In the genomic region with DNA sequence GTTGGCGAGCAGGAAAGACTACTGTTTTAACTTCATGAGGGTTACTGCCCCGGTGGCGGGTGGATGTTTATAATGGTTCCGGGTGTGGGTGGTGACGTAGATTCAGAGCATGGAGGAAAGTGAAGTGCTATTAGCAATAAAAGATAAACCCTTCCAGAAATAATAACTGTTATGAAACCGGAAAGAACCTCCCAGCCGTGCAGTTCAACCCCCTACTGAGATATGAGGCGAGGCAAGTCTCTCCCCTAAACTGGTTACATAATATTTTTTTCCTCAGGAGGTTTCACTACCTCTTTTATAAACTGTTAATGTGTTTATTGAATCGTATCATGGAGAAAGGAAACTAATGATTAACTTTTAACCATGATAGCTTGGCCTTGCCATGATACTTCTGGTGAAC, we compare ENCODE assay signal across 8 cellular contexts. TPM values are rescaled to one million over a fixed set of nuclear protein-coding genes. Genes with fewer than 3 reads are reported as not detected.
DNase-seq lines count a peak whose midpoint lies in the region; ATAC-seq and TF ChIP-seq lines count a peak whose summit lies in the region.

No MANE protein-coding gene starts in this region.

- no TSS peak for BruUV-seq in PC-3 (replicated peaks; lab: Mats Ljungman, UMichigan)

- peak overlapping the region; percentile 9 for H3K27ac ChIP-seq in lower lobe of right lung
- no peak overlapping the region for H3K27ac ChIP-seq in PC-3 (ENCODE audit: low read length)

- H3F3A ChIP-seq in PC-3 (ENCODE audit: low read length, unreplicated experiment) = no peaks in the 10 kb centered on the region

- intact Hi-C loops in lower lobe of right lung (cut with DNase I) = no loop called here
- intact Hi-C loops in PC-3 (cut with micrococcal nuclease) = no loop called here

- H3K79me2 ChIP-seq in PC-3 (ENCODE audit: low read length) = no peaks in the 10 kb centered on the region

- no peak overlapping the region for H3K4me2 ChIP-seq in PC-3 (ENCODE audit: low read length)

- no peak for TF ChIP-seq POLR2A in NB4 (IDR thresholded peaks at IDR 0.05; ENCODE audit: extremely low read depth, insufficient read length)

- H3K4me1 ChIP-seq in lower lobe of right lung (peaks cover 13% of the 10 kb centered on the region), PC-3 (ENCODE audit: insufficient read depth, low read length) (no peaks in the 10 kb centered on the region)

- POLR2A ChIA-PET in PC-3 (lab: Charles Lee; ENCODE audit: unreplicated experiment) = no interaction called here

- ATAC-seq in GM18499 (IDR thresholded peaks at IDR 0.05; ENCODE audit: insufficient read depth, unreplicated experiment) (peak; percentile 87), HG02588 (IDR thresholded peaks at IDR 0.05; ENCODE audit: unreplicated experiment) (peak; percentile 75), lower lobe of right lung (peak; percentile 88 to 91), PC-3 (no peak)

- H3K9me3 ChIP-seq in lower lobe of right lung (no peaks in the 10 kb centered on the region), PC-3 (ENCODE audit: low read length) (no peaks in the 10 kb centered on the region)

- H2AFZ ChIP-seq in PC-3 (ENCODE audit: low read length) = no peak overlapping the region

- H3K36me3 ChIP-seq in lower lobe of right lung (no peaks in the 10 kb centered on the region), PC-3 (ENCODE audit: low read depth, low read length) (no peaks in the 10 kb centered on the region)

- no peaks in the 10 kb centered on the region for H3K9me2 ChIP-seq in PC-3 (replicated peaks; ENCODE audit: low read length)

- no peaks in the 10 kb centered on the region for H4K20me1 ChIP-seq in PC-3 (ENCODE audit: low read length)

- H3K4me3 ChIP-seq in NB4 (ENCODE audit: low read depth, low read length) = peak overlapping the region; percentile 33
- H3K4me3 ChIP-seq in lower lobe of right lung = no peak overlapping the region
- no peak overlapping the region for H3K4me3 ChIP-seq in PC-3 (ENCODE audit: low read length)

- H3K27me3 ChIP-seq in lower lobe of right lung (ENCODE audit: low read depth) (no peaks in the 10 kb centered on the region), PC-3 (ENCODE audit: low read length) (no peaks in the 10 kb centered on the region)

- DNase-seq in NB4 (ENCODE audit: low read depth) = peak; percentile 99
- no peak for DNase-seq in lower lobe of right lung
- DNase-seq in dedifferentiated amniotic fluid mesenchymal stem cell (ENCODE audit: extremely low spot score) = no peak
- no peak for DNase-seq in PC-3
- DNase-seq in NCI-H345 treated with DMSO at 0.1 percent for 48 hours (lab: John Stamatoyannopoulos, UW; ENCODE audit: unreplicated experiment) = no peak
- DNase-seq in HK-2 (ENCODE audit: unreplicated experiment) = no peak

- no peak for TF ChIP-seq CTCF in NB4 (IDR thresholded peaks at IDR 0.05; ENCODE audit: low read depth, low read length)
- TF ChIP-seq CTCF in lower lobe of right lung (IDR thresholded peaks at IDR 0.05) = no peak
- TF ChIP-seq CTCF in PC-3 (conservative IDR thresholded peaks at IDR 0.05; ENCODE audit: low read depth, low read length) = no peak

- CTCF ChIA-PET in PC-3 (lab: Charles Lee) = no interaction called here

- no peak overlapping the region for H3K9ac ChIP-seq in PC-3 (ENCODE audit: low read length)

RNA-seq across cellular contexts. Expression of a gene that starts 33.9 kb away (rescaled TPM):
- total RNA-seq in lower lobe of right lung = 43.9 TPM
- total RNA-seq in PC-3 (2014; rRNA removed) = 15.5 and 16.9 TPM in 2 replicates
